25 cellular contexts compared by ENCODE assay signal in the genomic region with DNA sequence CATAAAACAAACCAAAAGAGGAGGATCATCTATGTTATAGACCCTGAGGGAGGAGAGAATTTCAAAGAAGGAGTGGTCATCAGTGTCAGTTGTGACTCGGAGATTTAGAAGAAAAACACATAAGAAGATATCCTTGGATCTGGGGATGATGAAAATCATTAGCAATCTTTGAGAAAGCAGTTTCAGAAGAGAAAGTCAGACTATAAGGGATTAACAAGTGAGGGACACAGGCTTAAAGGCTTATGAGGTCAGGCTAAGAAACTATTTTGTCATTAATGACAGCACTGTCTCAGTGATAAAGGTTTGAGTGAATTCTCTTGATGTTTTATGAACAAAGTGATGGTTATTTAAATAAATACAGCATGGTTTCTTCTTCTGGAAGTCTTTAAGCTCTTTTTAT.
"Had no signal": no experiment of that assay in that cellular context is flagged by ENCODE, and none has a peak within 500 bp of the region (broad histone marks: within the 10 kb centered on the region; RNA-seq: fewer than 3 reads in every experiment).

No MANE protein-coding gene starts in this region.

- H3K9me3 Mint-ChIP-seq: mesothelial cell of epicardium; nephron; neural progenitor cell; stimulated activated memory B cell treated with anti-CD40 and anti-IgM and Interleukin-4, amounts not matched to agents 10 μg/mL and 1 μg/mL and 100 μg/mL, for 72 hours; type B pancreatic cell had no signal

- H3K4me3 Mint-ChIP-seq: mesothelial cell of epicardium; naive B cell; nephron; neural progenitor cell; stimulated activated memory B cell treated with anti-CD40 and anti-IgM and Interleukin-4, amounts not matched to agents 10 μg/mL and 1 μg/mL and 100 μg/mL, for 72 hours; type B pancreatic cell had no signal

- DNase-seq: cortex of kidney; dorsolateral prefrontal cortex; effector CD4-positive, alpha-beta T cell; foreskin keratinocyte; heart left ventricle; hippocampal formation; left cardiac atrium; left lung; mesenchymal stem cell; mucosa of descending colon; naive B cell; spleen; stimulated activated CD4-positive, alpha-beta T cell treated with anti-CD3 and anti-CD28 coated beads, Interleukin-4, amount 100 ng/mL, for 4 hours; stimulated activated naive CD8-positive, alpha-beta T cell treated with anti-CD3 and anti-CD28 coated beads, Interleukin-15, Interleukin-2, amounts not matched to agents 100 U/mL and 50 U/mL, for 24 hours; substantia nigra; testis; tibial artery had no signal

- H3K4me3 ChIP-seq: dorsolateral prefrontal cortex, gastroesophageal sphincter, heart left ventricle, left lung, mucosa of descending colon, neural progenitor cell, prostate gland, right atrium auricular region, spleen, testis, tibial artery had no signal

- H3K4me1 Mint-ChIP-seq: naive B cell; stimulated activated memory B cell treated with anti-CD40 and anti-IgM and Interleukin-4, amounts not matched to agents 10 μg/mL and 1 μg/mL and 100 μg/mL, for 72 hours had no signal

- H3K36me3 Mint-ChIP-seq: mesothelial cell of epicardium; naive B cell; neural progenitor cell; stimulated activated memory B cell treated with anti-CD40 and anti-IgM and Interleukin-4, amounts not matched to agents 10 μg/mL and 1 μg/mL and 100 μg/mL, for 72 hours; type B pancreatic cell had no signal

- H3K27me3 Mint-ChIP-seq: type B pancreatic cell had no signal

- H3K27ac Mint-ChIP-seq: naive B cell; neural progenitor cell; stimulated activated memory B cell treated with anti-CD40 and anti-IgM and Interleukin-4, amounts not matched to agents 10 μg/mL and 1 μg/mL and 100 μg/mL, for 72 hours; type B pancreatic cell had no signal
